ENCODE assay signal across 28 cellular contexts in the genomic region with DNA sequence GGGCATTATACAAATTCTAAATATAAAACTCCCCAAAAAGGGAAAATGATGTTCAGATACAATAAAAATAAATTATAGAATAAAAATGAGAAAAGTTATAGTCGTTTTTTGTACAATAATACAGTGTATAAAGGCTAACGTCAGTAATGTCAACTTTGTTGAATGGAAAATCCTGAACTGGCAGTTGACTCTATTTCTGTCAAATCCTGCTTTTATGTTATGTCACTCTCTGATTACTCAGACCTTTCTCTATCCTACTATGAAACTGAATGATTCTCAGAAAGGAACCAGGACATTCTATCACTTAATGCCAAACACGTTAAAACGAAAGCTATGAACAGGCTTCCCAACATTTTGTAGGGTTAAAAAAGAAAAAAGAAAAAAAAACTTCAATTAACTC.
"Had no signal": no experiment of that assay in that cellular context is flagged by ENCODE, and none has a peak within 500 bp of the region (broad histone marks: within the 10 kb centered on the region; RNA-seq: fewer than 3 reads in every experiment).

No MANE protein-coding gene starts in this region.

- H3K9ac ChIP-seq: parathyroid adenoma had no signal

- H3K4me3 ChIP-seq: ovary, psoas muscle, right lobe of liver, sigmoid colon, suprapubic skin, testis, tibial artery, transverse colon, upper lobe of right lung, uterus had no signal

- H3K9me3 ChIP-seq: neutrophil, ovary, psoas muscle, right lobe of liver, sigmoid colon, suprapubic skin, testis, tibial artery, transverse colon, upper lobe of right lung had no signal

- H3K79me2 ChIP-seq: parathyroid adenoma had no signal

- H2AFZ ChIP-seq: parathyroid adenoma had no signal

- H3K4me1 ChIP-seq: parathyroid adenoma, right lobe of liver, suprapubic skin, testis, tibial artery, transverse colon, upper lobe of right lung had no signal

- H3K27me3 ChIP-seq: neutrophil, right lobe of liver, sigmoid colon, suprapubic skin, testis, tibial artery, transverse colon, upper lobe of right lung, uterus had no signal

- FAIRE-seq: small intestine had no signal

- ATAC-seq: naive thymus-derived CD4-positive, alpha-beta T cell; natural killer cell; psoas muscle; right cardiac atrium; right lobe of liver; stimulated activated memory B cell treated with anti-CD40 and anti-IgM and Interleukin-4, amounts not matched to agents 10 μg/mL and 1 μg/mL and 100 μg/mL, for 72 hours; stimulated activated naive CD8-positive, alpha-beta T cell treated with anti-CD3 and anti-CD28 coated beads, Interleukin-15, amount 100 ng/mL, for 72 hours; stimulated activated naive CD8-positive, alpha-beta T cell treated with anti-CD3 and anti-CD28 coated beads, Interleukin-15, Interleukin-2, amounts not matched to agents 100 U/mL and 50 U/mL, for 24 hours; upper lobe of right lung had no signal

- DNase-seq: naive thymus-derived CD4-positive, alpha-beta T cell; natural killer cell; nucleus accumbens; ovary; posterior cingulate gyrus; psoas muscle; right cardiac atrium; right lobe of liver; sigmoid colon; small intestine; stimulated activated CD4-positive, alpha-beta T cell treated with anti-CD3 and anti-CD28 coated beads, Interleukin-15, amount 100 ng/mL, for 24 hours; stimulated activated CD4-positive, alpha-beta T cell treated with anti-CD3 and anti-CD28 coated beads, Interleukin-2, amount 100 ng/mL, for 24 hours; stimulated activated CD4-positive, alpha-beta T cell treated with anti-CD3 and anti-CD28 coated beads, Interleukin-2, amount 100 ng/mL, for 48 hours; stimulated activated CD4-positive, alpha-beta T cell treated with anti-CD3 and anti-CD28 coated beads, Interleukin-4, amount 100 ng/mL, for 4 hours; stimulated activated CD8-positive, alpha-beta memory T cell treated with anti-CD3 and anti-CD28 coated beads, Interleukin-4, amount 100 ng/mL, for 48 hours; stimulated activated naive CD4-positive, alpha-beta T cell; stimulated activated naive CD8-positive, alpha-beta T cell treated with anti-CD3 and anti-CD28 coated beads, Interleukin-15, amount 100 ng/mL, for 72 hours; stimulated activated naive CD8-positive, alpha-beta T cell treated with anti-CD3 and anti-CD28 coated beads, Interleukin-15, Interleukin-2, amounts not matched to agents 100 U/mL and 50 U/mL, for 24 hours; substantia nigra; testis; tibial artery; transverse colon; upper lobe of right lung; uterus had no signal

- H3K27ac ChIP-seq: neutrophil, ovary, parathyroid adenoma, psoas muscle, right lobe of liver, sigmoid colon, suprapubic skin, testis, tibial artery, transverse colon, upper lobe of right lung, uterus had no signal

- H3K36me3 ChIP-seq: neutrophil, ovary, right lobe of liver, sigmoid colon, suprapubic skin, tibial artery, transverse colon, upper lobe of right lung, uterus had no signal
